ENCODE assay signal across 8 cellular contexts in the genomic region with DNA sequence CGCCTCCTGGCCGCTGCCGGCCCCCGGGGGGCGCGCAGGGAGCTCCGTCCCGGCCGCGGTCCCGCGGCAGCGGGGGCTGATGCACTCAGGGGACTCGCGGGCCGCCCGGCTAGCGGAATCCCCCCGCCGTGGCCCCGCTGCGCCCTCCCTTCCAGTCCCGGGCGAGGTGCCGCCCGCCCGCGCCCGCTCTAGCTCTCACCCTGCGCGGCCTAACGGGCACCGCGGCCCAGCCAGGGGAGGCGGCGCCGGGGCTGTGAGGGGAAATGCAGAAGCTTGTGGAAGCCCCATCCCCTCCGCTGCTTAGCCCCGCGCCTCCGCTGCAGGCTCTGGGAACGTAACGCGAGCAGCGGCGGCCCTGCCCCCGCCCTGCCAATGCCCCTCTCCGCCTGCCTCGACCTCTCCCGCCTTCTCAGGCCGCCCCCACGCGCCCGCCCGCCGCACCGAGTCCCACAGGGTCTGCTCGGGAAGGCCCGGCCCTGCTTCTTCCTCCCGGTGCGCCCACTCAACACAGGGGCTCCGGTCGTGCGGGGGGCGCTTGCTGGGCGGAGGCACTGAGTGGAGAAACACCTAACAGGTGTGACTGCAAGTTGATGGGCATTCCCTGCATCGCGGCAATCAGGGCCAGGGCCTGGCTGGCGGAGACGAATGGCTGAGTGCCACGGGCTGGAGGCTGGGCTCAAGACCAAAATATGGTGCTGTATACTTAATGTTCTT. TPM values are rescaled to one million over a fixed set of nuclear protein-coding genes. Genes with fewer than 3 reads are reported as not detected.
A peak's percentile ranks its signal among the peaks of the same experiment; 100 is the strongest.
DNase-seq lines count a peak whose midpoint lies in the region; ATAC-seq and TF ChIP-seq lines count a peak whose summit lies in the region.

No MANE protein-coding gene starts in this region.

- H3K4me3 Mint-ChIP-seq in effector memory CD8-positive, alpha-beta T cell, result peak overlapping the region; percentile 25 to 51
- peak overlapping the region; percentile 65 for H3K4me3 Mint-ChIP-seq in mesothelial cell of epicardium

- intact Hi-C loops in uterus (cut with DNase I; ENCODE audit: low total_unique reads), result no loop called here

- peak overlapping the region; percentile 31 for H3K4me3 ChIP-seq in MG63
- H3K4me3 ChIP-seq in uterus, result peak overlapping the region; percentile 25 to 49

- no peak for TF ChIP-seq CTCF in mesothelial cell of epicardium (IDR thresholded peaks at IDR 0.05; ENCODE audit: unreplicated experiment)
- TF ChIP-seq CTCF in uterus (IDR thresholded peaks at IDR 0.05), result no peak

- no peak overlapping the region for H3K27ac ChIP-seq in uterus

- H3K9me3 ChIP-seq in MG63, result no peaks in the 10 kb centered on the region
- no peaks in the 10 kb centered on the region for H3K9me3 ChIP-seq in uterus

- H3K4me1 Mint-ChIP-seq in effector memory CD8-positive, alpha-beta T cell (ENCODE audit: low read depth in 2 of 2), result peaks cover 4 to 5% of the 10 kb centered on the region in 2 donors
- H3K4me1 Mint-ChIP-seq in mesothelial cell of epicardium, result peaks cover 15% of the 10 kb centered on the region

- H3K36me3 Mint-ChIP-seq in effector memory CD8-positive, alpha-beta T cell (ENCODE audit: insufficient read depth), result no peaks in the 10 kb centered on the region
- no peaks in the 10 kb centered on the region for H3K36me3 Mint-ChIP-seq in mesothelial cell of epicardium

- H3K36me3 ChIP-seq in MG63 (no peaks in the 10 kb centered on the region), uterus (no peaks in the 10 kb centered on the region)

- no peak for TF ChIP-seq POLR2A in uterus (IDR thresholded peaks at IDR 0.05)

- DNase-seq in MG63, result peak; percentile 41
- no peak for DNase-seq in effector memory CD8-positive, alpha-beta T cell
- DNase-seq in mesothelial cell of epicardium (ENCODE audit: low spot score in 2 of 2, unreplicated experiment in 2 of 2), result peak in 1 of 2 experiments; percentile 59
- peak in 1 of 2 donors; percentile 18 for DNase-seq in uterus
- DNase-seq in T-helper 1 cell, result no peak

- H3K9me3 Mint-ChIP-seq in effector memory CD8-positive, alpha-beta T cell, result peaks cover 0 to 1% of the 10 kb centered on the region in 2 donors
- H3K9me3 Mint-ChIP-seq in mesothelial cell of epicardium, result no peaks in the 10 kb centered on the region

- H3K27me3 ChIP-seq in MG63 (peaks cover 4% of the 10 kb centered on the region), uterus (peaks cover 0 to 13% of the 10 kb centered on the region in 2 donors)

- ATAC-seq in GM19023 (IDR thresholded peaks at IDR 0.05; ENCODE audit: unreplicated experiment) (peak; percentile 44), GM21381 (IDR thresholded peaks at IDR 0.05; ENCODE audit: unreplicated experiment) (no peak), HG03095 (IDR thresholded peaks at IDR 0.05; ENCODE audit: unreplicated experiment) (no peak)
- ATAC-seq in effector memory CD8-positive, alpha-beta T cell (replicated peaks), result no peak

- H3K27me3 Mint-ChIP-seq in effector memory CD8-positive, alpha-beta T cell, result peaks cover 32 to 53% of the 10 kb centered on the region in 2 donors
- peaks cover 66% of the 10 kb centered on the region for H3K27me3 Mint-ChIP-seq in mesothelial cell of epicardium (ENCODE audit: low read depth)

- H3K27ac Mint-ChIP-seq in effector memory CD8-positive, alpha-beta T cell, result no peak overlapping the region
- H3K27ac Mint-ChIP-seq in mesothelial cell of epicardium, result no peak overlapping the region

- H3K4me1 ChIP-seq in uterus, result no peaks in the 10 kb centered on the region

RNA-seq across cellular contexts. Expression of a gene that starts 0.4 kb away (rescaled TPM):
- total RNA-seq in MG63 (2014; rRNA removed; shearing (Covaris generic); ENCODE audit: low replicate concordance), result not detected in 2 replicates
- total RNA-seq in mesothelial cell of epicardium (0.59 to 0.69 TPM (median 0.66 TPM) in 3 replicates), uterus (1 to 10 TPM in 1 of 4 donors, not detected in 3; 7.1 TPM)
